ENCODE assay signal across 7 cellular contexts in genomic region chr5:4271193-4271592, GRCh38.
"Had no signal": no experiment of that assay in that cellular context is flagged by ENCODE, and none has a peak within 500 bp of the region (broad histone marks: within the 10 kb centered on the region; RNA-seq: fewer than 3 reads in every experiment).

No MANE protein-coding gene starts in this region.

- H3K27ac ChIP-seq: HL-60, KMS-11 had no signal

- H3K9ac ChIP-seq: KMS-11 had no signal

- H3K4me2 ChIP-seq: KMS-11 had no signal

- FAIRE-seq: HepG2, HTR-8/SVneo had no signal

- DNase-seq: IMR-90, KBM-7, KG1 had no signal

- ATAC-seq: HepG2 had no signal
